Comparison of ENCODE assay signal across 8 cellular contexts in the genomic region with DNA sequence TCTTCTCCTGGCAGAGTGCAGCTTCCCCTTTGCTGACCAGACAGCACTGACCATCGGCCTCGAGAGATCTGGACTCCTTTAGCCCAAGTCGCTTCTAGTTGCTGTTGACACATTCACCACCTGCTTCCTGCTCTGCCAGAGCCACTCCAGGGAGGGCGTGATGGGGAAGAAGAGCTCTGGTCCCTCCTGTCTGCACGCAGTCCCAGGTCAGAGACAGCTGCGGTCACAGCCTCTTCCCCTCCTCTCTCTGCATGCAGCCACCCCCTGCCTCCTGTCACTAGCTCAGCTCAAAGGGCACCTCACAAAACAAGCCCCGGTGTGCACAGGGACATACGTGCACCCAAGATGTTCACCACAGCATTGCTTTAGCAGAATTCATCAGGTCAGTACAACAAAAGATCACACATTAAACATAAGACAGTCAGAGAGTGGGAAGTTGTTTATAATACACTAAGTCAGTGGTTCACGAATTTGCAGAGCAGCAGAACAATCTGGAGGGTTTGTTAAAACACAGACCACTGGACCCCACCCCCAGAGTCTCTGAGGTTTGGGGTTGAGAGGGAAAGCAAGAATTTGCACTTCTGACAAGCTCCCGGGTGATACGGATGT.
DNase-seq lines count a peak whose midpoint lies in the region; ATAC-seq and TF ChIP-seq lines count a peak whose summit lies in the region.

No MANE protein-coding gene starts in this region.

- H3K4me1 Mint-ChIP-seq in natural killer cell, result peaks cover 65 to 74% of the 10 kb centered on the region in 2 donors

- no peaks in the 10 kb centered on the region for H3K79me2 ChIP-seq in GM23248 (ENCODE audit: insufficient read depth)

- H3K27ac Mint-ChIP-seq in natural killer cell, result peak overlapping the region; percentile 75 to 84

- no peaks in the 10 kb centered on the region for H3K4me1 ChIP-seq in GM23248 (ENCODE audit: insufficient read depth)

- 40 to 48% methylated on average over 11 of the region's 11 CpGs for WGBS in GM23248 (ENCODE audit: low coverage in 1 of 2, low lambda C conversion rate in 2 of 2, missing lambda C conversion rate in 2 of 2), 2 experiments

- H2AFZ ChIP-seq in GM23248, result no peak overlapping the region

- peaks cover 30 to 44% of the 10 kb centered on the region in 2 donors for H3K27me3 Mint-ChIP-seq in natural killer cell (ENCODE audit: low read depth in 2 of 2)

- H4K20me1 ChIP-seq in GM23248 (ENCODE audit: insufficient read depth), result no peaks in the 10 kb centered on the region

- H3K4me3 Mint-ChIP-seq in natural killer cell, result peak overlapping the region; percentile 78

- no peaks in the 10 kb centered on the region for H3K36me3 ChIP-seq in GM23248 (ENCODE audit: low read depth)

- no peaks in the 10 kb centered on the region for H3K36me3 Mint-ChIP-seq in natural killer cell

- H3K27me3 ChIP-seq in GM23248 (replicated peaks; ENCODE audit: insufficient read depth), result peaks cover 24% of the 10 kb centered on the region

- H3K9me3 Mint-ChIP-seq in natural killer cell, result no peaks in the 10 kb centered on the region

- H3K9ac ChIP-seq in GM23248, result no peak overlapping the region

- H3K4me2 ChIP-seq in GM23248 (ENCODE audit: unreplicated experiment), result no peak overlapping the region

- in situ Hi-C loops in GM23248 (cut with MboI), result no loop called here

- no peak overlapping the region for H3K4me3 ChIP-seq in GM23248

- intact Hi-C loops in natural killer cell (cut with micrococcal nuclease), result loop anchor here (1.0 kb wide), 3 partner anchors 34 to 251 kb away; no protein-coding TSS in a partner anchor

- no peaks in the 10 kb centered on the region for H3K9me3 ChIP-seq in GM23248 (ENCODE audit: low read depth)

- peak; percentile 18 for DNase-seq in GF-D8 (lab: John Stamatoyannopoulos, UW)
- peak; percentile 40 for DNase-seq in NCI-H1092 (lab: John Stamatoyannopoulos, UW)
- peak; percentile 24 to 46 for DNase-seq in activated CD4-positive, alpha-beta T cell treated with anti-CD3 and anti-CD28 coated beads, Interleukin-2, amount 50 U/mL, for 48 hours
- DNase-seq in natural killer cell, result peak; percentile 64
- no peak for DNase-seq in OCI-M2 (lab: John Stamatoyannopoulos, UW; ENCODE audit: unreplicated experiment)
- no peak for DNase-seq in GM23248

- no peak for TF ChIP-seq CTCF in natural killer cell (IDR thresholded peaks at IDR 0.05)

- H3K27ac ChIP-seq in GM23248, result no peak overlapping the region

- no peaks in the 10 kb centered on the region for H3K9me2 ChIP-seq in GM23248 (ENCODE audit: insufficient read depth)

- no peaks in the 10 kb centered on the region for H3F3A ChIP-seq in GM23248 (ENCODE audit: insufficient read depth)

- peak; percentile 60 to 77 (median 74) for ATAC-seq in natural killer cell
- no peak for ATAC-seq in GM19452 (IDR thresholded peaks at IDR 0.05; ENCODE audit: unreplicated experiment)
- no peak for ATAC-seq in GM18873 (IDR thresholded peaks at IDR 0.05; ENCODE audit: low FRiP score, unreplicated experiment)

Comparison
In these comparisons a context has a peak if more than half of its experiments do, and no peak if none do; other contexts are left out.
1. DNase-seq: peak in GF-D8 (single experiment), NCI-H1092 (single experiment), activated CD4-positive, alpha-beta T cell treated with anti-CD3 and anti-CD28 coated beads, Interleukin-2, amount 50 U/mL, for 48 hours (2 of 2) and natural killer cell (single experiment); none in OCI-M2 (single experiment) and GM23248 (single experiment).
2. ATAC-seq: peak in natural killer cell (3 of 3); none in GM19452 (single experiment) and GM18873 (single experiment).